Comparison of ENCODE assay signal across 8 cellular contexts in the genomic region with DNA sequence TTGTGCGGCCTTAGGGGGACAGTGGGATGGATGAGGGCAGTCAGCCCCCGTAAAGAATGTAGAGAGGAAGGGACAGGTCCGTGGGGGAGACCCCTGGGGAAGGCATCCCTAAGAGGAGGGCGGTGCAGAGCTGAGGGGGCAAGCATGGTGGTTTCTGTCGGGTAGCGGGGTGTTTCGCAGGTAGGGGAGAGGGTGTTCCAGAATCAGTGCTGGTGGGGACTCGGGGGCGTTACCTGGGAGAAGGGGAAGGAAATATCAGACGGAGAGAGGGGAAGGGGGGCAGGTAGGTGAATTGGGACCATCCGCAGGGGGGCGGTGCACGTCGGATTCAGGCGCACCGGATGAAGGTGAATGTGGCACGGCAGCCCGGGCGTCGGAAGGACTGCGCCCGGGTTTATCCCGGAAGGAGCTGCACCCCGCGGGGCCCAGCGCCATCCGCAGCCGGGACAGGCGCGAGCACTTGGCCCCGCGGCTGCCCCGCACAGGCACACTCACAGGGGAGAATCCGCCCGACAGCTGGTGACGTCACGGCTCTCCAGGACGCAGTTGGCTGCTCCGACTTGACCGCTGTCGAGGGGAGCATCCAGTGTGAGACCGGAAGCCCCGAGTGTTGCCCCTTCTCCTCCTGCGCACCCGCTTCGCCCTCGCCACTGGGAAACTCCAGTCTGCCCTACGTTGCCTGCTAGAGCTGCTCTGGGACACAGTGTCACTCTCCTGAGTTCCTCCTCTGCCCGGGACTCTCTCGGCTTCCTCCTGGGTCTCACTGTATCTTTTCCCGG. TPM values are rescaled to one million over a fixed set of nuclear protein-coding genes. Genes with fewer than 3 reads are reported as not detected.
DNase-seq lines count a peak whose midpoint lies in the region; ATAC-seq and TF ChIP-seq lines count a peak whose summit lies in the region.

No MANE protein-coding gene starts in this region.

- no peaks in the 10 kb centered on the region for H3K27me3 ChIP-seq in BLaER1 treated with 17β-estradiol and CSF1 and Interleukin-3, amounts not matched to agents 10 nM and 100 nM
- H3K27me3 ChIP-seq in Peyer's patch (no peaks in the 10 kb centered on the region), heart left ventricle (peaks cover 0 to 18% (median 0%) of the 10 kb centered on the region in 9 donors), aorta (ENCODE audit: control insufficient read depth in 1 of 2, insufficient read depth in 2 of 2, low read length in 1 of 2) (no peaks in the 10 kb centered on the region)

- H3K4me2 ChIP-seq in BLaER1 treated with 17β-estradiol and CSF1 and Interleukin-3, amounts not matched to agents 10 nM and 100 nM, result peak overlapping the region; percentile 85 to 100 (median 96)

- H3K9me3 Mint-ChIP-seq in activated naive CD4-positive, alpha-beta T cell treated with anti-CD3 and anti-CD28 coated beads, Interleukin-2, amount 10 ng/mL, durations not matched to agents 7 days and 5 days, result no peaks in the 10 kb centered on the region

- DNase-seq in Peyer's patch (peak; percentile 74 to 91 (median 85)), heart left ventricle (peak; percentile 72 to 87 (median 78)), renal cortical epithelial cell (ENCODE audit: low read depth) (peak; percentile 17), aorta (peak; percentile 90 to 93)
- DNase-seq in activated naive CD4-positive, alpha-beta T cell treated with anti-CD3 and anti-CD28 coated beads, Interleukin-2, amount 10 ng/mL, durations not matched to agents 7 days and 5 days, result peak; percentile 79

- intact Hi-C loops in heart left ventricle (cut with DNase I) (no loop called here), aorta (cut with DNase I) (no loop called here)

- peaks cover 0 to 21% (median 0%) of the 10 kb centered on the region in 11 experiments; a peak in 3 of 22 replicates for H4K20me1 ChIP-seq in BLaER1 treated with 17β-estradiol and CSF1 and Interleukin-3, amounts not matched to agents 10 nM and 100 nM

- peaks cover 3 to 47% (median 31%) of the 10 kb centered on the region in 11 experiments; a peak in 17 of 22 replicates for H3K36me3 ChIP-seq in BLaER1 treated with 17β-estradiol and CSF1 and Interleukin-3, amounts not matched to agents 10 nM and 100 nM
- H3K36me3 ChIP-seq in Peyer's patch, result no peaks in the 10 kb centered on the region
- no peaks in the 10 kb centered on the region for H3K36me3 ChIP-seq in heart left ventricle
- H3K36me3 ChIP-seq in aorta (ENCODE audit: control insufficient read depth in 1 of 2, insufficient read depth in 2 of 2, low read length in 1 of 2), result no peaks in the 10 kb centered on the region

- CTCF ChIA-PET in activated naive CD4-positive, alpha-beta T cell treated with anti-CD3 and anti-CD28 coated beads, Interleukin-2, amount 10 ng/mL, durations not matched to agents 7 days and 5 days (lab: Charles Lee), result interaction anchor here (0.7 to 7.0 kb wide), 20 partner anchors 8 to 131 kb away, joined by 3 to 81 read pairs (median 4); partner anchors contain the start of genes ARHGEF39, CCDC107, CREB3 and RMRP

- H3K4me3 ChIP-seq in BLaER1 treated with 17β-estradiol and CSF1 and Interleukin-3, amounts not matched to agents 10 nM and 100 nM, result peak overlapping the region; percentile 56 to 70 (median 62)
- H3K4me3 ChIP-seq in Peyer's patch, result peak overlapping the region; percentile 38 to 66 (median 55)
- peak overlapping the region; percentile 25 to 62 (median 45) for H3K4me3 ChIP-seq in heart left ventricle
- H3K4me3 ChIP-seq in aorta (ENCODE audit: low read length in 2 of 2), result peak overlapping the region in 1 of 2 donors; percentile 8

- peak overlapping the region; percentile 68 to 97 (median 94) for H3K27ac ChIP-seq in BLaER1 treated with 17β-estradiol and CSF1 and Interleukin-3, amounts not matched to agents 10 nM and 100 nM
- H3K27ac ChIP-seq in Peyer's patch (peak overlapping the region; percentile 2 to 87 (median 66)), heart left ventricle (peak overlapping the region in 1 of 12 donors; percentile 54), aorta (ENCODE audit: low read depth in 1 of 2, low read length in 2 of 2) (no peak overlapping the region)

- TF ChIP-seq POLR2A in Peyer's patch (IDR thresholded peaks at IDR 0.05), result peak in 1 of 2 donors; percentile 27
- no peak for TF ChIP-seq POLR2A in heart left ventricle (IDR thresholded peaks at IDR 0.05)

- ATAC-seq in GM19455 (IDR thresholded peaks at IDR 0.05; ENCODE audit: unreplicated experiment) (peak; percentile 44), heart left ventricle (peak; percentile 50 to 78 (median 64)), aorta (ENCODE audit: low FRiP score) (peak; percentile 78), HG03457 (IDR thresholded peaks at IDR 0.05; ENCODE audit: unreplicated experiment) (no peak)

- peak overlapping the region; percentile 70 to 84 (median 76) for H3K9ac ChIP-seq in BLaER1 treated with 17β-estradiol and CSF1 and Interleukin-3, amounts not matched to agents 10 nM and 100 nM

- H3K27me3 Mint-ChIP-seq in activated naive CD4-positive, alpha-beta T cell treated with anti-CD3 and anti-CD28 coated beads, Interleukin-2, amount 10 ng/mL, durations not matched to agents 7 days and 5 days, result peaks cover 27% of the 10 kb centered on the region

- TF ChIP-seq CTCF in Peyer's patch (IDR thresholded peaks at IDR 0.05), result peak in 3 of 6 experiments; percentile 10 to 39 (median 22)
- TF ChIP-seq CTCF in heart left ventricle (IDR thresholded peaks at IDR 0.05), result peak in 1 of 12 donors; percentile 15

- H3K9me3 ChIP-seq in BLaER1 treated with 17β-estradiol and CSF1 and Interleukin-3, amounts not matched to agents 10 nM and 100 nM (replicated peaks in 1 of 11), result no peaks in the 10 kb centered on the region
- no peaks in the 10 kb centered on the region for H3K9me3 ChIP-seq in Peyer's patch
- no peaks in the 10 kb centered on the region for H3K9me3 ChIP-seq in heart left ventricle
- H3K9me3 ChIP-seq in aorta (ENCODE audit: control insufficient read depth, low read length), result no peaks in the 10 kb centered on the region

- peaks cover 69 to 98% (median 80%) of the 10 kb centered on the region in 10 experiments for H3K4me1 ChIP-seq in BLaER1 treated with 17β-estradiol and CSF1 and Interleukin-3, amounts not matched to agents 10 nM and 100 nM
- peaks cover 0 to 21% (median 11%) of the 10 kb centered on the region in 4 donors for H3K4me1 ChIP-seq in Peyer's patch
- H3K4me1 ChIP-seq in heart left ventricle, result peaks cover 0 to 37% (median 4%) of the 10 kb centered on the region in 12 donors
- H3K4me1 ChIP-seq in aorta (ENCODE audit: control insufficient read depth in 1 of 2, insufficient read depth in 2 of 2, low read length in 2 of 2), result no peaks in the 10 kb centered on the region

- H3K36me3 Mint-ChIP-seq in activated naive CD4-positive, alpha-beta T cell treated with anti-CD3 and anti-CD28 coated beads, Interleukin-2, amount 10 ng/mL, durations not matched to agents 7 days and 5 days, result no peaks in the 10 kb centered on the region

- H3K4me3 Mint-ChIP-seq in activated naive CD4-positive, alpha-beta T cell treated with anti-CD3 and anti-CD28 coated beads, Interleukin-2, amount 10 ng/mL, durations not matched to agents 7 days and 5 days, result peak overlapping the region; percentile 80

- 7 to 13% (median 9%) methylated on average over 29 to 51 of the region's 51 CpGs for WGBS in heart left ventricle, 4 donors
- WGBS in aorta, 2 donors, result 10 to 11% methylated on average over 51 of the region's 51 CpGs

- peak overlapping the region; percentile 79 for H3K27ac Mint-ChIP-seq in activated naive CD4-positive, alpha-beta T cell treated with anti-CD3 and anti-CD28 coated beads, Interleukin-2, amount 10 ng/mL, durations not matched to agents 7 days and 5 days

- H3K4me1 Mint-ChIP-seq in activated naive CD4-positive, alpha-beta T cell treated with anti-CD3 and anti-CD28 coated beads, Interleukin-2, amount 10 ng/mL, durations not matched to agents 7 days and 5 days, result peaks cover 49% of the 10 kb centered on the region

RNA-seq across cellular contexts. Expression of gene CD72, which starts 1.3 kb away (rescaled TPM):
- 10 to 100 TPM in 1 of 4 donors, 1 to 10 TPM in 3; 2.3 to 62.7 (median 4.4) TPM for total RNA-seq in Peyer's patch
- 1 to 10 TPM in 4 of 9 donors, under 1 TPM in 3, not detected in 2; 0.46 to 10.0 (median 1.2) TPM for total RNA-seq in heart left ventricle
- under 1 TPM; 0.38 to 0.76 TPM for polyA plus RNA-seq in heart left ventricle
- 0.60 and 1.2 TPM in 2 replicates for total RNA-seq in renal cortical epithelial cell
- 10 to 100 TPM in 1 of 2 donors, 1 to 10 TPM in 1; 3.7 to 11.5 TPM for total RNA-seq in aorta
- polyA plus RNA-seq in aorta, result 1 to 10 TPM; 1.6 to 3.4 TPM

RNA-seq across cellular contexts. Expression of gene TESK1, which starts 11.8 kb away (rescaled TPM):
- total RNA-seq in Peyer's patch, result 10 to 100 TPM; 21.5 to 85.1 (median 50.7) TPM
- total RNA-seq in heart left ventricle, result 10 to 100 TPM; 19.8 to 47.6 (median 24.5) TPM
- polyA plus RNA-seq in heart left ventricle, result 10 to 100 TPM; 33.3 to 40.8 TPM
- total RNA-seq in renal cortical epithelial cell, result 5.6 and 10.6 TPM in 2 replicates
- total RNA-seq in aorta, result 10 to 100 TPM; 52.1 to 58.2 TPM
- 10 to 100 TPM; 23.8 to 81.0 TPM for polyA plus RNA-seq in aorta

RNA-seq across cellular contexts. Expression of gene SIT1, which starts 33.9 kb away (rescaled TPM):
- total RNA-seq in Peyer's patch, result 1 to 10 TPM in 1 of 4 donors, not detected in 3; 2.4 TPM
- total RNA-seq in heart left ventricle, result 1 to 10 TPM in 1 of 9 donors, under 1 TPM in 2, not detected in 6; 0.47 to 4.2 (median 0.54) TPM
- polyA plus RNA-seq in heart left ventricle, result under 1 TPM in 1 of 2 donors, not detected in 1; 0.19 TPM
- total RNA-seq in renal cortical epithelial cell, result not detected in 2 replicates
- total RNA-seq in aorta, result 1 to 10 TPM in 1 of 2 donors, under 1 TPM in 1; 0.65 to 1.3 TPM
- polyA plus RNA-seq in aorta, result 1 to 10 TPM; 1.0 to 1.1 TPM

RNA-seq across cellular contexts. Expression of gene RMRP, which starts 40.9 kb away (rescaled TPM):
- total RNA-seq in Peyer's patch (1,000 to 10,000 TPM in 3 of 4 donors, not detected in 1; 1,673 to 3,824 (median 2,659) TPM), heart left ventricle (over 10,000 TPM in 3 of 9 donors, 1,000 to 10,000 TPM in 5, 100 to 1,000 TPM in 1; 462 to 18,741 (median 5,764) TPM), renal cortical epithelial cell (5,792 and 14,792 TPM in 2 replicates), aorta (over 10,000 TPM; 14,949 to 16,694 TPM)
- polyA plus RNA-seq in heart left ventricle (100 to 1,000 TPM; 118 to 429 TPM), aorta (not detected)

RNA-seq across cellular contexts. Expression of gene CCDC107, which starts 41.2 kb away (rescaled TPM):
- 10 to 100 TPM; 14.0 to 21.9 (median 20.2) TPM for total RNA-seq in Peyer's patch
- total RNA-seq in heart left ventricle, result 10 to 100 TPM; 35.5 to 78.5 (median 43.8) TPM
- polyA plus RNA-seq in heart left ventricle, result 100 to 1,000 TPM in 1 of 2 donors, 10 to 100 TPM in 1; 70.1 to 116 TPM
- 11.9 and 24.8 TPM in 2 replicates for total RNA-seq in renal cortical epithelial cell
- total RNA-seq in aorta, result 10 to 100 TPM; 53.7 to 79.6 TPM
- 100 to 1,000 TPM in 1 of 2 donors, 10 to 100 TPM in 1; 65.7 to 224 TPM for polyA plus RNA-seq in aorta

Comparison
In these comparisons a context has a peak if more than half of its experiments do, and no peak if none do; other contexts are left out.
1. H3K27ac ChIP-seq: peak in BLaER1 treated with 17β-estradiol and CSF1 and Interleukin-3, amounts not matched to agents 10 nM and 100 nM (11 of 11) and Peyer's patch (4 of 4); none in aorta (0 of 2).
2. DNase-seq: peak in every context shown above with its lines; median percentile 92 in aorta; 85 in Peyer's patch; 79 in activated naive CD4-positive, alpha-beta T cell treated with anti-CD3 and anti-CD28 coated beads, Interleukin-2, amount 10 ng/mL, durations not matched to agents 7 days and 5 days; 78 in heart left ventricle; 17 in renal cortical epithelial cell.